ENCODE assay signal across 8 cellular contexts in genomic region chr15:74983725-74984231, GRCh38. TPM values are rescaled to one million over a fixed set of nuclear protein-coding genes. Genes with fewer than 3 reads are reported as not detected.
DNase-seq lines count a peak whose midpoint lies in the region; ATAC-seq lines count a peak whose summit lies in the region.
"Had no signal": no experiment of that assay in that cellular context is flagged by ENCODE, and none has a peak within 500 bp of the region (broad histone marks: within the 10 kb centered on the region; RNA-seq: fewer than 3 reads in every experiment).

No MANE protein-coding gene starts in this region.

- peaks cover 9% of the 10 kb centered on the region for H3K4me1 Mint-ChIP-seq in activated T-helper 2 cell treated with anti-CD3 and anti-CD28 coated beads, Interferon-gamma antibody, Interleukin-2, Interleukin-4, amounts not matched to agents 10 μg/mL and 5 μg/mL and 100 μg/mL, durations not matched to agents 14 hours and 24 hours and 36 hours (ENCODE audit: low read depth)

- intact Hi-C loops in activated T-helper 2 cell treated with anti-CD3 and anti-CD28 coated beads, Interferon-gamma antibody, Interleukin-2, Interleukin-4, amounts not matched to agents 10 μg/mL and 5 μg/mL and 100 μg/mL, durations not matched to agents 14 hours and 24 hours and 36 hours (cut with micrococcal nuclease) = loop anchor here (1.0 kb wide), 1 partner anchor 22 kb away; no protein-coding TSS in a partner anchor

- no peaks in the 10 kb centered on the region for H3K9me3 Mint-ChIP-seq in activated T-helper 2 cell treated with anti-CD3 and anti-CD28 coated beads, Interferon-gamma antibody, Interleukin-2, Interleukin-4, amounts not matched to agents 10 μg/mL and 5 μg/mL and 100 μg/mL, durations not matched to agents 14 hours and 24 hours and 36 hours

- H3K4me3 Mint-ChIP-seq in activated T-helper 2 cell treated with anti-CD3 and anti-CD28 coated beads, Interferon-gamma antibody, Interleukin-2, Interleukin-4, amounts not matched to agents 10 μg/mL and 5 μg/mL and 100 μg/mL, durations not matched to agents 14 hours and 24 hours and 36 hours (ENCODE audit: low read depth) = no peak overlapping the region

- H3K36me3 Mint-ChIP-seq in activated T-helper 2 cell treated with anti-CD3 and anti-CD28 coated beads, Interferon-gamma antibody, Interleukin-2, Interleukin-4, amounts not matched to agents 10 μg/mL and 5 μg/mL and 100 μg/mL, durations not matched to agents 14 hours and 24 hours and 36 hours (ENCODE audit: low read depth) = no peaks in the 10 kb centered on the region

- H3K27me3 Mint-ChIP-seq in activated T-helper 2 cell treated with anti-CD3 and anti-CD28 coated beads, Interferon-gamma antibody, Interleukin-2, Interleukin-4, amounts not matched to agents 10 μg/mL and 5 μg/mL and 100 μg/mL, durations not matched to agents 14 hours and 24 hours and 36 hours (ENCODE audit: low read depth) = peaks cover 3% of the 10 kb centered on the region

- ATAC-seq in GM21447 (IDR thresholded peaks at IDR 0.05; ENCODE audit: unreplicated experiment) = peak; percentile 58
- no peak for ATAC-seq in esophagus mucosa

- peak overlapping the region; percentile 77 for H3K27ac Mint-ChIP-seq in activated T-helper 2 cell treated with anti-CD3 and anti-CD28 coated beads, Interferon-gamma antibody, Interleukin-2, Interleukin-4, amounts not matched to agents 10 μg/mL and 5 μg/mL and 100 μg/mL, durations not matched to agents 14 hours and 24 hours and 36 hours

- DNase-seq in M059J (ENCODE audit: low read depth) (peak; percentile 71), AML-193 (lab: John Stamatoyannopoulos, UW) (no peak), nucleus accumbens (lab: John Stamatoyannopoulos, UW) (no peak)
- peak; percentile 19 for DNase-seq in activated T-helper 2 cell treated with anti-CD3 and anti-CD28 coated beads, Interferon-gamma antibody, Interleukin-2, Interleukin-4, amounts not matched to agents 10 μg/mL and 5 μg/mL and 100 μg/mL, durations not matched to agents 14 hours and 24 hours and 36 hours (ENCODE audit: low spot score)
- DNase-seq in stimulated activated CD4-positive, alpha-beta T cell treated with anti-CD3 and anti-CD28 coated beads, Interleukin-4, amount 100 ng/mL, for 24 hours = peak; percentile 70
- DNase-seq: NCI-H2107 had no signal

RNA-seq across cellular contexts. Expression of gene SCAMP5, which starts 11.6 kb away (rescaled TPM):
- 1.3 and 3.4 TPM in 2 replicates for total RNA-seq in M059J (2014; rRNA removed; shearing (Covaris generic))
- 0.89 and 0.99 TPM in 2 replicates for total RNA-seq in activated T-helper 2 cell treated with anti-CD3 and anti-CD28 coated beads, Interferon-gamma antibody, Interleukin-2, Interleukin-4, amounts not matched to agents 10 μg/mL and 5 μg/mL and 100 μg/mL, durations not matched to agents 14 hours and 24 hours and 36 hours
- total RNA-seq in esophagus mucosa = 0.84 TPM

RNA-seq across cellular contexts. Expression of gene RPP25, which starts 27.2 kb away (rescaled TPM):
- total RNA-seq in M059J (2014; rRNA removed; shearing (Covaris generic)) = 0.07 and 0.10 TPM in 2 replicates
- 13.1 and 14.2 TPM in 2 replicates for total RNA-seq in activated T-helper 2 cell treated with anti-CD3 and anti-CD28 coated beads, Interferon-gamma antibody, Interleukin-2, Interleukin-4, amounts not matched to agents 10 μg/mL and 5 μg/mL and 100 μg/mL, durations not matched to agents 14 hours and 24 hours and 36 hours
- 4.0 TPM for total RNA-seq in esophagus mucosa

RNA-seq across cellular contexts. Expression of gene PPCDC, which starts 39.6 kb away (rescaled TPM):
- total RNA-seq in M059J (2014; rRNA removed; shearing (Covaris generic)) = 15.9 and 25.6 TPM in 2 replicates
- total RNA-seq in activated T-helper 2 cell treated with anti-CD3 and anti-CD28 coated beads, Interferon-gamma antibody, Interleukin-2, Interleukin-4, amounts not matched to agents 10 μg/mL and 5 μg/mL and 100 μg/mL, durations not matched to agents 14 hours and 24 hours and 36 hours = 28.4 and 31.0 TPM in 2 replicates
- 13.6 TPM for total RNA-seq in esophagus mucosa

RNA-seq across cellular contexts. Expression of gene COX5A, which starts 45.9 kb away (rescaled TPM):
- total RNA-seq in M059J (2014; rRNA removed; shearing (Covaris generic)) = 120 and 144 TPM in 2 replicates
- 311 and 333 TPM in 2 replicates for total RNA-seq in activated T-helper 2 cell treated with anti-CD3 and anti-CD28 coated beads, Interferon-gamma antibody, Interleukin-2, Interleukin-4, amounts not matched to agents 10 μg/mL and 5 μg/mL and 100 μg/mL, durations not matched to agents 14 hours and 24 hours and 36 hours
- total RNA-seq in esophagus mucosa = 229 TPM

Comparison
In these comparisons a context has a peak if more than half of its experiments do, and no peak if none do; other contexts are left out.
1. DNase-seq: peak in M059J (single experiment), activated T-helper 2 cell treated with anti-CD3 and anti-CD28 coated beads, Interferon-gamma antibody, Interleukin-2, Interleukin-4, amounts not matched to agents 10 μg/mL and 5 μg/mL and 100 μg/mL, durations not matched to agents 14 hours and 24 hours and 36 hours (single experiment) and stimulated activated CD4-positive, alpha-beta T cell treated with anti-CD3 and anti-CD28 coated beads, Interleukin-4, amount 100 ng/mL, for 24 hours (single experiment); none in AML-193 (0 of 2) and nucleus accumbens (0 of 56).